ENCODE assay signal across 8 cellular contexts in genomic region chr18:21444465-21445023, GRCh38.
DNase-seq lines count a peak whose midpoint lies in the region; ATAC-seq and TF ChIP-seq lines count a peak whose summit lies in the region.

No MANE protein-coding gene starts in this region.

- POLR2A ChIA-PET in PC-3 (lab: Charles Lee; ENCODE audit: unreplicated experiment) = no interaction called here

- DNase-seq in DMS114 treated with DMSO at 0.1 percent for 48 hours (lab: John Stamatoyannopoulos, UW; ENCODE audit: unreplicated experiment) (peak; percentile 50), HFFc6 (peak; percentile 48), PC-3 (peak; percentile 78), epithelial cell of esophagus (ENCODE audit: low read depth) (peak; percentile 77), nephron progenitor cell (peak; percentile 20), HK-2 (ENCODE audit: unreplicated experiment) (no peak)
- no peak for DNase-seq in effector memory CD8-positive, alpha-beta T cell
- DNase-seq in activated CD8-positive, alpha-beta memory T cell treated with anti-CD3 and anti-CD28 coated beads, Interleukin-2, amount 50 U/mL, for 4 hours = no peak

- H3K27ac Mint-ChIP-seq in HFFc6 (no peak overlapping the region), nephron progenitor cell (peak overlapping the region; percentile 62)
- no peak overlapping the region for H3K27ac Mint-ChIP-seq in effector memory CD8-positive, alpha-beta T cell

- H3K4me3 ChIP-seq in PC-3 (ENCODE audit: low read length) = no peak overlapping the region
- no peak overlapping the region for H3K4me3 ChIP-seq in epithelial cell of esophagus (ENCODE audit: low read length)

- H3K4me3 Mint-ChIP-seq in HFFc6 (no peak overlapping the region), nephron progenitor cell (no peak overlapping the region)
- H3K4me3 Mint-ChIP-seq in effector memory CD8-positive, alpha-beta T cell = no peak overlapping the region

- no peaks in the 10 kb centered on the region for H3K36me3 ChIP-seq in PC-3 (ENCODE audit: low read depth, low read length)

- peak; percentile 78 for ATAC-seq in PC-3
- ATAC-seq in effector memory CD8-positive, alpha-beta T cell (replicated peaks) = no peak

- H3K27ac ChIP-seq in PC-3 (ENCODE audit: low read length) = no peak overlapping the region

- no peaks in the 10 kb centered on the region for H3K9me3 ChIP-seq in PC-3 (ENCODE audit: low read length)

- no peaks in the 10 kb centered on the region for H3K27me3 ChIP-seq in PC-3 (ENCODE audit: low read length)

- H3K4me1 ChIP-seq in PC-3 (ENCODE audit: insufficient read depth, low read length) = peaks cover 14% of the 10 kb centered on the region

- H3K4me2 ChIP-seq in PC-3 (ENCODE audit: low read length) = no peak overlapping the region

- no peaks in the 10 kb centered on the region for H4K20me1 ChIP-seq in PC-3 (ENCODE audit: low read length)

- CTCF ChIA-PET in PC-3 (lab: Charles Lee) = no interaction called here

- H3K9ac ChIP-seq in PC-3 (ENCODE audit: low read length) = no peak overlapping the region

- peaks cover 35% of the 10 kb centered on the region for H3K4me1 Mint-ChIP-seq in HFFc6 (ENCODE audit: low read depth)
- H3K4me1 Mint-ChIP-seq in nephron progenitor cell = peaks cover 13% of the 10 kb centered on the region
- H3K4me1 Mint-ChIP-seq in effector memory CD8-positive, alpha-beta T cell (ENCODE audit: low read depth in 2 of 2) = no peaks in the 10 kb centered on the region

- no peak overlapping the region for H2AFZ ChIP-seq in PC-3 (ENCODE audit: low read length)

- TF ChIP-seq CTCF in HFFc6 (IDR thresholded peaks at IDR 0.05) = peak; percentile 85
- peak; percentile 95 for TF ChIP-seq CTCF in PC-3 (conservative IDR thresholded peaks at IDR 0.05; ENCODE audit: low read depth, low read length)
- TF ChIP-seq CTCF in epithelial cell of esophagus (IDR thresholded peaks at IDR 0.05; ENCODE audit: insufficient read depth, low read depth, low read length, missing control alignments) = peak; percentile 95
- peak; percentile 60 for TF ChIP-seq CTCF in nephron progenitor cell (IDR thresholded peaks at IDR 0.05)

- H3K9me3 Mint-ChIP-seq in HFFc6 (no peaks in the 10 kb centered on the region), nephron progenitor cell (no peaks in the 10 kb centered on the region)
- no peaks in the 10 kb centered on the region for H3K9me3 Mint-ChIP-seq in effector memory CD8-positive, alpha-beta T cell

- no peaks in the 10 kb centered on the region; the same call in 1 of the 2 replicates for H3K27me3 Mint-ChIP-seq in HFFc6 (ENCODE audit: insufficient read depth)
- H3K27me3 Mint-ChIP-seq in nephron progenitor cell (ENCODE audit: low read depth, poor library complexity) = no peaks in the 10 kb centered on the region
- peaks cover 20 to 36% of the 10 kb centered on the region in 2 donors for H3K27me3 Mint-ChIP-seq in effector memory CD8-positive, alpha-beta T cell

- H3F3A ChIP-seq in PC-3 (ENCODE audit: low read length, unreplicated experiment) = no peaks in the 10 kb centered on the region

- H3K36me3 Mint-ChIP-seq in HFFc6 (ENCODE audit: low read depth) (no peaks in the 10 kb centered on the region), nephron progenitor cell (ENCODE audit: low read depth) (peaks cover 57% of the 10 kb centered on the region)
- no peaks in the 10 kb centered on the region for H3K36me3 Mint-ChIP-seq in effector memory CD8-positive, alpha-beta T cell (ENCODE audit: insufficient read depth)

- no peaks in the 10 kb centered on the region for H3K9me2 ChIP-seq in PC-3 (replicated peaks; ENCODE audit: low read length)

- no peaks in the 10 kb centered on the region for H3K79me2 ChIP-seq in PC-3 (ENCODE audit: low read length)

- intact Hi-C loops in PC-3 (cut with micrococcal nuclease) = loop anchor here (1.0 to 5.0 kb wide), 3 partner anchors 92 to 249 kb away; partner anchors contain the start of gene GREB1L

- BruUV-seq in PC-3 (replicated peaks; lab: Mats Ljungman, UMichigan) = no TSS peak

Comparison
In these comparisons a context has a peak if more than half of its experiments do, and no peak if none do; other contexts are left out.
1. DNase-seq: peak in DMS114 treated with DMSO at 0.1 percent for 48 hours (single experiment), HFFc6 (single experiment), PC-3 (single experiment), epithelial cell of esophagus (single experiment) and nephron progenitor cell (single experiment); none in HK-2 (single experiment), effector memory CD8-positive, alpha-beta T cell (0 of 3) and activated CD8-positive, alpha-beta memory T cell treated with anti-CD3 and anti-CD28 coated beads, Interleukin-2, amount 50 U/mL, for 4 hours (single experiment).
2. Peak in every context shown above with its lines, with median percentiles within 50 percentile points of each other: CTCF ChIP-seq.